Comparison of ENCODE assay signal across 35 cellular contexts in genomic region chr1:205303247-205303888, GRCh38. TPM values are rescaled to one million over a fixed set of nuclear protein-coding genes. Genes with fewer than 3 reads are reported as not detected.
A peak's percentile ranks its signal among the peaks of the same experiment; 100 is the strongest.
DNase-seq lines count a peak whose midpoint lies in the region; ATAC-seq and TF ChIP-seq lines count a peak whose summit lies in the region.
"Had no signal": no experiment of that assay in that cellular context is flagged by ENCODE, and none has a peak within 500 bp of the region (broad histone marks: within the 10 kb centered on the region; RNA-seq: fewer than 3 reads in every experiment).

No MANE protein-coding gene starts in this region.

- H3K27me3 ChIP-seq in GM23338 (ENCODE audit: insufficient read depth), result no peaks in the 10 kb centered on the region
- H3K27me3 ChIP-seq in RWPE2 (ENCODE audit: insufficient read depth, poor library complexity, severe bottlenecking), result no peaks in the 10 kb centered on the region
- no peaks in the 10 kb centered on the region for H3K27me3 ChIP-seq in iPS-20b (ENCODE audit: insufficient read depth, low read length)
- no peaks in the 10 kb centered on the region for H3K27me3 ChIP-seq in trophoblast cell (ENCODE audit: insufficient read depth, low read length)
- H3K27me3 ChIP-seq: gastrocnemius medialis, Peyer's patch, right lobe of liver, testis, uterus had no signal

- H3K4me1 Mint-ChIP-seq in GM23338, result peaks cover 40% of the 10 kb centered on the region

- H3K4me1 ChIP-seq in GM23338 (ENCODE audit: insufficient read depth) (peaks cover 28% of the 10 kb centered on the region), RWPE2 (ENCODE audit: insufficient read depth, poor library complexity, severe bottlenecking) (peaks cover 36% of the 10 kb centered on the region), iPS-20b (ENCODE audit: insufficient read depth, low read length) (peaks cover 28% of the 10 kb centered on the region; the same call in 1 of the 2 replicates), trophoblast cell (ENCODE audit: control insufficient read depth in 1 of 2, insufficient read depth in 2 of 2, low read length in 2 of 2) (peaks cover 18 to 30% of the 10 kb centered on the region in 2 experiments)
- H3K4me1 ChIP-seq: gastrocnemius medialis, uterus had no signal

- H3K9ac ChIP-seq in iPS-20b (ENCODE audit: low read depth, low read length) (peak overlapping the region; percentile 45; the same call in 1 of the 2 replicates), trophoblast cell (ENCODE audit: low read length) (peak overlapping the region; percentile 31)
- H3K9ac ChIP-seq: BLaER1 treated with 17β-estradiol and CSF1 and Interleukin-3, amounts not matched to agents 10 nM and 100 nM had no signal

- H3K9me3 ChIP-seq in RWPE2 (ENCODE audit: severe bottlenecking) (no peaks in the 10 kb centered on the region), iPS-20b (ENCODE audit: insufficient read depth, low read depth, low read length) (no peaks in the 10 kb centered on the region), trophoblast cell (ENCODE audit: insufficient read depth, low read depth, low read length) (no peaks in the 10 kb centered on the region)
- H3K9me3 ChIP-seq: BLaER1 treated with 17β-estradiol and CSF1 and Interleukin-3, amounts not matched to agents 10 nM and 100 nM; gastrocnemius medialis; Peyer's patch; right lobe of liver; testis; uterus had no signal

- H3K36me3 ChIP-seq in GM23338 (ENCODE audit: insufficient read depth) (peaks cover 28% of the 10 kb centered on the region), RWPE2 (ENCODE audit: low read depth) (peaks cover 66% of the 10 kb centered on the region), iPS-20b (ENCODE audit: insufficient read depth, low read depth, low read length) (peaks cover 62% of the 10 kb centered on the region), trophoblast cell (ENCODE audit: control insufficient read depth in 1 of 2, insufficient read depth in 2 of 2, low read length in 2 of 2) (peaks cover 53 to 60% of the 10 kb centered on the region in 2 experiments)
- H3K36me3 ChIP-seq: uterus had no signal

- H3K27me3 Mint-ChIP-seq in GM23338 (ENCODE audit: insufficient read depth, low read depth, poor library complexity), result peaks cover 19% of the 10 kb centered on the region
- H3K27me3 Mint-ChIP-seq: activated CD4-positive, alpha-beta T cell treated with anti-CD3 and anti-CD28 coated beads for 36 hours; activated CD8-positive, alpha-beta T cell treated with anti-CD3 and anti-CD28 coated beads for 36 hours; activated T-helper 17 cell treated with anti-CD3 and anti-CD28 coated beads, Interleukin-2, amount 50 U/mL, for 72 hours; progenitor cell of endocrine pancreas; stimulated activated naive CD8-positive, alpha-beta T cell treated with anti-CD3 and anti-CD28 coated beads, Interleukin-15, Interleukin-2, amounts not matched to agents 100 ng/mL and 50 ng/mL, for 24 hours had no signal

- H2AFZ ChIP-seq in GM23338, result no peak overlapping the region
- no peak overlapping the region for H2AFZ ChIP-seq in trophoblast cell (ENCODE audit: insufficient read depth, low read length, poor library complexity)

- H3K27ac Mint-ChIP-seq in GM23338, result peak overlapping the region; percentile 90
- H3K27ac Mint-ChIP-seq: activated CD4-positive, alpha-beta T cell treated with anti-CD3 and anti-CD28 coated beads for 36 hours; activated CD8-positive, alpha-beta T cell treated with anti-CD3 and anti-CD28 coated beads for 36 hours; activated T-helper 17 cell treated with anti-CD3 and anti-CD28 coated beads, Interleukin-2, amount 50 U/mL, for 72 hours; immature natural killer cell; progenitor cell of endocrine pancreas; stimulated activated naive CD8-positive, alpha-beta T cell treated with anti-CD3 and anti-CD28 coated beads, Interleukin-15, Interleukin-2, amounts not matched to agents 100 ng/mL and 50 ng/mL, for 24 hours had no signal

- DNase-seq in GM23338 (ENCODE audit: low spot score) (no peak), RWPE2 (ENCODE audit: low spot score) (no peak), trophoblast cell (no peak), NCI-H774 (lab: John Stamatoyannopoulos, UW) (no peak), GM13976 (ENCODE audit: low spot score) (no peak), NCI-H2227 treated with DMSO at 0.1 percent for 48 hours (lab: John Stamatoyannopoulos, UW) (no peak)
- DNase-seq in activated T-cell treated with anti-CD3 and anti-CD28 coated beads, Interleukin-2, amount 50 U/mL, for 48 hours, result no peak
- DNase-seq: activated CD4-positive, alpha-beta T cell treated with anti-CD3 and anti-CD28 coated beads for 36 hours; activated CD8-positive, alpha-beta memory T cell treated with anti-CD3 and anti-CD28 coated beads, Interleukin-2, amount 50 U/mL, for 48 hours; activated CD8-positive, alpha-beta T cell treated with anti-CD3 and anti-CD28 coated beads for 36 hours; activated naive CD4-positive, alpha-beta T cell treated with anti-CD3 and anti-CD28 coated beads, Interleukin-2, amount 50 U/mL, for 16 hours; amniotic stem cell; gastrocnemius medialis; immature natural killer cell; KBM-7; left colon; NCI-H1092; NCI-H187; NCI-H2171; NCI-H524; Peyer's patch; right lobe of liver; SIG-M5; stimulated activated CD8-positive, alpha-beta memory T cell treated with anti-CD3 and anti-CD28 coated beads, Interleukin-4, amount 100 ng/mL, for 48 hours; testis; uterus had no signal

- ATAC-seq in GM23338 (no peak), RWPE2 (ENCODE audit: low read depth) (no peak)
- ATAC-seq: activated CD4-positive, alpha-beta T cell treated with anti-CD3 and anti-CD28 coated beads for 36 hours; activated CD8-positive, alpha-beta T cell treated with anti-CD3 and anti-CD28 coated beads for 36 hours; activated T-helper 17 cell treated with anti-CD3 and anti-CD28 coated beads, Interleukin-2, amount 50 U/mL, for 72 hours; gastrocnemius medialis; left colon; right lobe of liver had no signal

- no peak overlapping the region for H2BK12ac ChIP-seq in trophoblast cell (ENCODE audit: low read length)

- no peak overlapping the region for H3K23ac ChIP-seq in trophoblast cell (ENCODE audit: low read length)

- H2AK5ac ChIP-seq in trophoblast cell (ENCODE audit: low read length), result peak overlapping the region; percentile 30

- H3K27ac ChIP-seq in GM23338 (ENCODE audit: low read depth), result peak overlapping the region; percentile 100
- H3K27ac ChIP-seq in RWPE2 (ENCODE audit: poor library complexity, severe bottlenecking), result peak overlapping the region; percentile 97
- peak overlapping the region; percentile 47 for H3K27ac ChIP-seq in iPS-20b (ENCODE audit: low read length)
- H3K27ac ChIP-seq in trophoblast cell (ENCODE audit: low read depth, low read length), result peak overlapping the region; percentile 40
- H3K27ac ChIP-seq: gastrocnemius medialis, right lobe of liver, testis, uterus had no signal

- H3F3A ChIP-seq in GM23338 (replicated peaks; ENCODE audit: low read depth), result peaks cover 12% of the 10 kb centered on the region

- no peak overlapping the region for H3K4ac ChIP-seq in trophoblast cell (ENCODE audit: low read depth, low read length)

- TF ChIP-seq CTCF in GM23338 (conservative IDR thresholded peaks at IDR 0.05; ENCODE audit: low read depth in 2 of 2), result 0 out of 4 replicates have a peak, but pooled peaks of 1 of the 2 experiments have one; percentile 22
- TF ChIP-seq CTCF in RWPE2 (IDR thresholded peaks at IDR 0.05; ENCODE audit: poor library complexity, severe bottlenecking), result no peak
- no peak for TF ChIP-seq CTCF in GM13976 (IDR thresholded peaks at IDR 0.05; ENCODE audit: borderline replicate concordance, control extremely low read depth, extremely low read depth, insufficient read depth, missing control alignments)

- in situ Hi-C loops in GM13976 (cut with MboI; ENCODE audit: low sequenced_read_pairs, unreplicated experiment), result no loop called here

- H3K4me2 ChIP-seq in GM23338, result 0 out of 2 replicates have a peak overlapping the region, but pooled peaks have one; percentile 19
- H3K4me2 ChIP-seq in trophoblast cell (ENCODE audit: low read length), result no peak overlapping the region

- H3K36me3 Mint-ChIP-seq in GM23338 (ENCODE audit: low read depth), result peaks cover 61% of the 10 kb centered on the region

- peaks cover 4% of the 10 kb centered on the region; the same call in 1 of the 2 replicates for H3K79me2 ChIP-seq in GM23338 (replicated peaks; ENCODE audit: insufficient read depth)
- H3K79me2 ChIP-seq in trophoblast cell (ENCODE audit: control insufficient read depth, insufficient read depth, low read length, poor library complexity), result peaks cover 4% of the 10 kb centered on the region

- H4K20me1 ChIP-seq in GM23338 (replicated peaks; ENCODE audit: insufficient read depth), result no peaks in the 10 kb centered on the region

- H3K9me3 Mint-ChIP-seq in GM23338, result no peaks in the 10 kb centered on the region
- H3K9me3 Mint-ChIP-seq: activated CD8-positive, alpha-beta T cell treated with anti-CD3 and anti-CD28 coated beads for 36 hours; activated T-helper 17 cell treated with anti-CD3 and anti-CD28 coated beads, Interleukin-2, amount 50 U/mL, for 72 hours; immature natural killer cell; stimulated activated naive CD8-positive, alpha-beta T cell treated with anti-CD3 and anti-CD28 coated beads, Interleukin-15, Interleukin-2, amounts not matched to agents 100 ng/mL and 50 ng/mL, for 24 hours had no signal

- H3K14ac ChIP-seq in trophoblast cell (ENCODE audit: low read length), result no peak overlapping the region

- no peak overlapping the region for H4K8ac ChIP-seq in trophoblast cell (ENCODE audit: low read depth, low read length)

- no CpG with 5 or more reads among the region's 20 CpGs for WGBS in trophoblast cell (ENCODE audit: extremely low coverage, insufficient coverage, insufficient read length)

- H3K4me3 Mint-ChIP-seq in GM23338, result no peak overlapping the region; the same call in 2 of the 3 replicates
- H3K4me3 Mint-ChIP-seq: activated CD4-positive, alpha-beta T cell treated with anti-CD3 and anti-CD28 coated beads for 36 hours; activated CD8-positive, alpha-beta T cell treated with anti-CD3 and anti-CD28 coated beads for 36 hours; activated T-helper 17 cell treated with anti-CD3 and anti-CD28 coated beads, Interleukin-2, amount 50 U/mL, for 72 hours; immature natural killer cell; stimulated activated naive CD8-positive, alpha-beta T cell treated with anti-CD3 and anti-CD28 coated beads, Interleukin-15, Interleukin-2, amounts not matched to agents 100 ng/mL and 50 ng/mL, for 24 hours had no signal

- H2BK120ac ChIP-seq in trophoblast cell (ENCODE audit: insufficient read depth, low read length, poor library complexity), result no peak overlapping the region

- peak overlapping the region; percentile 13 for H3K18ac ChIP-seq in trophoblast cell (ENCODE audit: low read length)

- H3K4me3 ChIP-seq in GM23338, result no peak overlapping the region
- no peak overlapping the region for H3K4me3 ChIP-seq in RWPE2 (ENCODE audit: severe bottlenecking)
- H3K4me3 ChIP-seq in iPS-20b (ENCODE audit: low read length), result no peak overlapping the region
- H3K4me3 ChIP-seq in trophoblast cell (ENCODE audit: low read depth, low read length), result no peak overlapping the region
- H3K4me3 ChIP-seq: BLaER1 treated with 17β-estradiol and CSF1 and Interleukin-3, amounts not matched to agents 10 nM and 100 nM; gastrocnemius medialis; Peyer's patch; right lobe of liver; testis; uterus had no signal

- no peaks in the 10 kb centered on the region for H3K9me2 ChIP-seq in GM23338 (ENCODE audit: insufficient read depth)

- no peak overlapping the region for H4K91ac ChIP-seq in trophoblast cell (ENCODE audit: low read depth, low read length)

- no peak overlapping the region for H4K12ac ChIP-seq in trophoblast cell (ENCODE audit: low read depth, low read length)

- peaks cover 27% of the 10 kb centered on the region for H3K79me1 ChIP-seq in trophoblast cell (ENCODE audit: low read length)

- H2BK5ac ChIP-seq in trophoblast cell (ENCODE audit: low read depth, low read length, poor library complexity), result no peak overlapping the region

RNA-seq across cellular contexts. Expression of gene NUAK2, which starts 18.2 kb away (rescaled TPM):
- 10.4 and 15.3 TPM in 2 replicates for total RNA-seq in GM23338 (2014; rRNA removed; shearing (Covaris generic))
- polyA plus RNA-seq in GM23338 (2016; fragmentation: Nextera tagmentation; extraction: Ambion mirVana), result 7.7 and 7.8 TPM in 2 replicates
- polyA plus RNA-seq in trophoblast cell (2013), result 20.4 and 22.1 TPM in 2 replicates

RNA-seq across cellular contexts. Expression of gene KLHDC8A, which starts 53.4 kb away (rescaled TPM):
- total RNA-seq in GM23338 (2014; rRNA removed; shearing (Covaris generic)), result 2.4 and 2.8 TPM in 2 replicates
- 1.3 and 1.7 TPM in 2 replicates for polyA plus RNA-seq in GM23338 (2016; fragmentation: Nextera tagmentation; extraction: Ambion mirVana)
- polyA plus RNA-seq in trophoblast cell (2013), result 3.6 TPM in 2 replicates
- total RNA-seq: activated CD4-positive, alpha-beta T cell treated with anti-CD3 and anti-CD28 coated beads for 36 hours; activated CD8-positive, alpha-beta T cell treated with anti-CD3 and anti-CD28 coated beads for 36 hours; activated T-helper 17 cell treated with anti-CD3 and anti-CD28 coated beads, Interleukin-2, amount 50 U/mL, for 72 hours; dermis microvascular lymphatic vessel endothelial cell; fibroblast of lung; gastrocnemius medialis; lung microvascular endothelial cell; M059J; Peyer's patch had no signal
- polyA plus RNA-seq: fibroblast of lung, immature natural killer cell had no signal

Comparison
In these comparisons a context has a peak if more than half of its experiments do, and no peak if none do; other contexts are left out.
1. H3K27ac ChIP-seq: peak in every context shown above with its lines; median percentile 100 in GM23338; 97 in RWPE2; 47 in iPS-20b; 40 in trophoblast cell.